Comparison of ENCODE assay signal across 11 cellular contexts in the genomic region with DNA sequence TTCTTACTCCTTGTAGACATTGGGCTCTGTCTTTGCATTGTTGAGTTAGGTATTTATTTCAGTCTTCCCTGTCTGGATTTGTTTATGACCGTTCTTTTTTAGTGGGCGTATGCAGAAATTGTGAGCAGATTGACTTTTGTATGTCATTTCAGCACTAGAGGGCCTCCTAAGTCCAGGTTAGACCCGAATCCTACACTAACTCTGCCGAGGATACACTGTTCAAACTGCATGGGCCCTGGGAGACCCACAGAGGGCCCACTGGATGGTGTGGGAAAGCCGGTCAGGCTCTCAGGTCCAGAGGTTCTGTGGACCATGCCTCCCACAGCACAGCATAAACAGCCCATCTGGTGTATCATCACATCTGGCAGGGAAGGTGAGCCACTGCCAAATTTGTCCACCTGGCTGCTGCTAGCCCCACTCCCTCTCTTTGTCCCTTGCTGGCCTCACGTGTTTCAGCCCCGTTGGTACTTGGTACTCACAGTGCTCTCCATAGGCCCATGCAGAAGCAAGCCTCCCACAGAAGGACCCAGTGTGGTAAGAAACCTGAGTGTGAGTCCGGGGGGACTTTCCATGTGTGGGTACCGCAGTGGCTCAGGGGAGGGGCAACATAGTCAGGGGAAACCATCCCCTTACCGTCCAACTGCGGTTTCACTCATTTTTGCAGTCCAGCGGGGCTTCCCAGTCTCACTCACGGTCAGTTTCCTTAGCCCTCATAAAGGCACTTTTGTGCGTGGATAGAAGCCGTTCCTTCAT.
A peak's percentile ranks its signal among the peaks of the same experiment; 100 is the strongest.
DNase-seq lines count a peak whose midpoint lies in the region; ATAC-seq and TF ChIP-seq lines count a peak whose summit lies in the region.
"Had no signal": no experiment of that assay in that cellular context is flagged by ENCODE, and none has a peak within 500 bp of the region (broad histone marks: within the 10 kb centered on the region; RNA-seq: fewer than 3 reads in every experiment).

No MANE protein-coding gene starts in this region.

- H3K27me3 Mint-ChIP-seq in activated CD8-positive, alpha-beta memory T cell treated with anti-CD3 and anti-CD28 coated beads, Interleukin-2, amount 10 ng/mL, durations not matched to agents 7 days and 5 days, result no peaks in the 10 kb centered on the region
- no peaks in the 10 kb centered on the region for H3K27me3 Mint-ChIP-seq in WTC11 (ENCODE audit: low read depth)

- H3K27ac Mint-ChIP-seq in activated CD8-positive, alpha-beta memory T cell treated with anti-CD3 and anti-CD28 coated beads, Interleukin-2, amount 10 ng/mL, durations not matched to agents 7 days and 5 days, result peak overlapping the region; percentile 42
- no peak overlapping the region for H3K27ac Mint-ChIP-seq in WTC11

- H3K4me3 Mint-ChIP-seq in activated CD8-positive, alpha-beta memory T cell treated with anti-CD3 and anti-CD28 coated beads, Interleukin-2, amount 10 ng/mL, durations not matched to agents 7 days and 5 days, result no peak overlapping the region
- no peak overlapping the region for H3K4me3 Mint-ChIP-seq in WTC11

- H3K4me3 ChIP-seq in osteoblast (ENCODE audit: insufficient read depth, low read length) (no peak overlapping the region), WERI-Rb-1 (ENCODE audit: low read depth, low read length) (no peak overlapping the region)
- H3K4me3 ChIP-seq: ovary had no signal

- no peaks in the 10 kb centered on the region for H3K27me3 ChIP-seq in osteoblast (ENCODE audit: insufficient read depth, low read length)
- no peaks in the 10 kb centered on the region for H3K27me3 ChIP-seq in WERI-Rb-1 (ENCODE audit: insufficient read depth, low read depth, severe bottlenecking)
- H3K27me3 ChIP-seq: ovary had no signal

- peaks cover 4% of the 10 kb centered on the region for H3K4me1 ChIP-seq in osteoblast (ENCODE audit: insufficient read depth, low read length)

- H3K36me3 ChIP-seq in osteoblast (ENCODE audit: insufficient read depth, low read length) (no peaks in the 10 kb centered on the region), WERI-Rb-1 (no peaks in the 10 kb centered on the region)
- H3K36me3 ChIP-seq: ovary had no signal

- no peak for DNase-seq in activated CD8-positive, alpha-beta memory T cell treated with anti-CD3 and anti-CD28 coated beads, Interleukin-2, amount 10 ng/mL, durations not matched to agents 7 days and 5 days
- DNase-seq in activated CD8-positive, alpha-beta memory T cell treated with anti-CD3 and anti-CD28 coated beads, Interleukin-2, amount 50 U/mL, for 48 hours, result no peak
- DNase-seq in WTC11 (ENCODE audit: low spot score) (peak; percentile 21), osteoblast (ENCODE audit: insufficient read length, low spot score, missing footprints) (no peak), WERI-Rb-1 (no peak)
- DNase-seq: activated CD4-positive, alpha-beta T cell treated with anti-CD3 and anti-CD28 coated beads, Interleukin-2, amount 50 U/mL, for 1 hour; NCI-H2107; ovary had no signal

- H3K4me2 ChIP-seq in osteoblast (ENCODE audit: insufficient read depth, low read length), result no peak overlapping the region

- H3K9me3 Mint-ChIP-seq in activated CD8-positive, alpha-beta memory T cell treated with anti-CD3 and anti-CD28 coated beads, Interleukin-2, amount 10 ng/mL, durations not matched to agents 7 days and 5 days (ENCODE audit: low read depth), result peaks cover 10% of the 10 kb centered on the region
- H3K9me3 Mint-ChIP-seq in WTC11, result no peaks in the 10 kb centered on the region

- no peaks in the 10 kb centered on the region for H4K20me1 ChIP-seq in osteoblast (ENCODE audit: insufficient read depth, low read length)

- H3K27ac ChIP-seq in osteoblast (ENCODE audit: low read depth, low read length) (no peak overlapping the region), WERI-Rb-1 (no peak overlapping the region)
- H3K27ac ChIP-seq: ovary had no signal

- H2AFZ ChIP-seq in osteoblast (ENCODE audit: low read length), result no peak overlapping the region

- CTCF ChIA-PET in activated CD8-positive, alpha-beta memory T cell treated with anti-CD3 and anti-CD28 coated beads, Interleukin-2, amount 10 ng/mL, durations not matched to agents 7 days and 5 days (lab: Charles Lee), result interaction anchor here (1.4 kb wide), 1 partner anchor 216 kb away, joined by 5 read pairs; no protein-coding TSS in a partner anchor
- CTCF ChIA-PET in WTC11 (lab: Charles Lee), result interaction anchor here (2.4 kb wide), 1 partner anchor 16 kb away, joined by 13 read pairs; no protein-coding TSS in a partner anchor

- POLR2A ChIA-PET in WTC11 (lab: Charles Lee), result no interaction called here

- TF ChIP-seq CTCF in WTC11 (IDR thresholded peaks at IDR 0.05) (0 out of 2 replicates have a peak, but pooled peaks have one; percentile 28), osteoblast (IDR thresholded peaks at IDR 0.05; ENCODE audit: extremely low read depth, low read depth, low read length) (peak; percentile 3), WERI-Rb-1 (IDR thresholded peaks at IDR 0.05; ENCODE audit: low read depth, low read length) (no peak)

- peaks cover 5% of the 10 kb centered on the region for H3K4me1 Mint-ChIP-seq in activated CD8-positive, alpha-beta memory T cell treated with anti-CD3 and anti-CD28 coated beads, Interleukin-2, amount 10 ng/mL, durations not matched to agents 7 days and 5 days
- H3K4me1 Mint-ChIP-seq in WTC11, result peaks cover 16% of the 10 kb centered on the region

- peak; percentile 23 for ATAC-seq in activated CD8-positive, alpha-beta memory T cell treated with anti-CD3 and anti-CD28 coated beads, Interleukin-2, amount 10 ng/mL, durations not matched to agents 7 days and 5 days
- ATAC-seq in HG02798 (IDR thresholded peaks at IDR 0.05; ENCODE audit: poor library complexity, unreplicated experiment) (peak; percentile 93), WTC11 (peak; percentile 98), GM18517 (IDR thresholded peaks at IDR 0.05; ENCODE audit: unreplicated experiment) (no peak), GM18519 (IDR thresholded peaks at IDR 0.05; ENCODE audit: low FRiP score, unreplicated experiment) (no peak)

- no peaks in the 10 kb centered on the region for H3K79me2 ChIP-seq in osteoblast (ENCODE audit: insufficient read depth, low read length)

- H3K9me3 ChIP-seq in osteoblast (ENCODE audit: low read depth, low read length), result no peaks in the 10 kb centered on the region
- no peaks in the 10 kb centered on the region for H3K9me3 ChIP-seq in WERI-Rb-1 (ENCODE audit: severe bottlenecking)
- H3K9me3 ChIP-seq: ovary had no signal

- peaks cover 72% of the 10 kb centered on the region for H3K36me3 Mint-ChIP-seq in activated CD8-positive, alpha-beta memory T cell treated with anti-CD3 and anti-CD28 coated beads, Interleukin-2, amount 10 ng/mL, durations not matched to agents 7 days and 5 days
- no peaks in the 10 kb centered on the region for H3K36me3 Mint-ChIP-seq in WTC11

TF ChIP-seq in WTC11, 78 proteins besides CTCF, POLR2A, EP300 and RAD21 (continues in another document):
- TF ChIP-seq ZNF416 (CRISPR knock-in tag; IDR thresholded peaks at IDR 0.05) (no peak), ZNF121 (CRISPR knock-in tag; IDR thresholded peaks at IDR 0.05) (no peak), FOXP1 (CRISPR knock-in tag; IDR thresholded peaks at IDR 0.05; ENCODE audit: borderline replicate concordance) (no peak), ETV6 (CRISPR knock-in tag; IDR thresholded peaks at IDR 0.05) (no peak), ATF2 (CRISPR knock-in tag; IDR thresholded peaks at IDR 0.05; ENCODE audit: borderline replicate concordance, low read depth) (no peak), SMAD4 (CRISPR knock-in tag; IDR thresholded peaks at IDR 0.05) (no peak), PREB (CRISPR knock-in tag; IDR thresholded peaks at IDR 0.05; ENCODE audit: borderline replicate concordance) (no peak)
- TF ChIP-seq, protein P1, sequence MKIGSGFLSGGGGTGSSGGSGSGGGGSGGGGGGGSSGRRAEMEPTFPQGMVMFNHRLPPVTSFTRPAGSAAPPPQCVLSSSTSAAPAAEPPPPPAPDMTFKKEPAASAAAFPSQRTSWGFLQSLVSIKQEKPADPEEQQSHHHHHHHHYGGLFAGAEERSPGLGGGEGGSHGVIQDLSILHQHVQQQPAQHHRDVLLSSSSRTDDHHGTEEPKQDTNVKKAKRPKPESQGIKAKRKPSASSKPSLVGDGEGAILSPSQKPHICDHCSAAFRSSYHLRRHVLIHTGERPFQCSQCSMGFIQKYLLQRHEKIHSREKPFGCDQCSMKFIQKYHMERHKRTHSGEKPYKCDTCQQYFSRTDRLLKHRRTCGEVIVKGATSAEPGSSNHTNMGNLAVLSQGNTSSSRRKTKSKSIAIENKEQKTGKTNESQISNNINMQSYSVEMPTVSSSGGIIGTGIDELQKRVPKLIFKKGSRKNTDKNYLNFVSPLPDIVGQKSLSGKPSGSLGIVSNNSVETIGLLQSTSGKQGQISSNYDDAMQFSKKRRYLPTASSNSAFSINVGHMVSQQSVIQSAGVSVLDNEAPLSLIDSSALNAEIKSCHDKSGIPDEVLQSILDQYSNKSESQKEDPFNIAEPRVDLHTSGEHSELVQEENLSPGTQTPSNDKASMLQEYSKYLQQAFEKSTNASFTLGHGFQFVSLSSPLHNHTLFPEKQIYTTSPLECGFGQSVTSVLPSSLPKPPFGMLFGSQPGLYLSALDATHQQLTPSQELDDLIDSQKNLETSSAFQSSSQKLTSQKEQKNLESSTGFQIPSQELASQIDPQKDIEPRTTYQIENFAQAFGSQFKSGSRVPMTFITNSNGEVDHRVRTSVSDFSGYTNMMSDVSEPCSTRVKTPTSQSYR (CRISPR knock-in tag; IDR thresholded peaks at IDR 0.05), result no peak
- TF ChIP-seq, protein P2, sequence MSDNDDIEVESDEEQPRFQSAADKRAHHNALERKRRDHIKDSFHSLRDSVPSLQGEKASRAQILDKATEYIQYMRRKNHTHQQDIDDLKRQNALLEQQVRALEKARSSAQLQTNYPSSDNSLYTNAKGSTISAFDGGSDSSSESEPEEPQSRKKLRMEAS (CRISPR knock-in tag; IDR thresholded peaks at IDR 0.05), result no peak

Comparison
In these comparisons a context has a peak if more than half of its experiments do, and no peak if none do; other contexts are left out.
1. ATAC-seq: peak in activated CD8-positive, alpha-beta memory T cell treated with anti-CD3 and anti-CD28 coated beads, Interleukin-2, amount 10 ng/mL, durations not matched to agents 7 days and 5 days (single experiment), HG02798 (single experiment) and WTC11 (single experiment); none in GM18517 (single experiment) and GM18519 (single experiment).